Comparison of ENCODE assay signal across 19 cellular contexts in the genomic region with DNA sequence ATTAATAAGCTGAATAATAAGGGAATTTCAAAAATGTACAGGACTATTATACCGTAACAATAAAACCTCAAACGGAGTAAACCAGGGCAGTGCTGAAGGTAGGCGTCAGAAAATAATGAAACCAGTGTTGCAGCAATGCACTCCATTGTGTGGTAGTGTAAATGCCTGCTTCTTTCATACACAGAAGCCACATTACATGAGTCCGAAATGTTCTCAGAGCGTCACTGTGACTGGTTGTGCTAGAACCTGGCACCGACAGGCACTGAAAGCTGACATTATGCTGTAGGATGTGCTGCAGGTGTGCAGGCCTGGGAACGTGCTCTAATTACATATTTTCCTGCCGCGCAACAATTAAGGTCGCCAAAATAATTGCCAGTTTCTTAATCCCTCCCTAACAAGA.
DNase-seq lines count a peak whose midpoint lies in the region; ATAC-seq lines count a peak whose summit lies in the region.
"Had no signal": no experiment of that assay in that cellular context is flagged by ENCODE, and none has a peak within 500 bp of the region (broad histone marks: within the 10 kb centered on the region; RNA-seq: fewer than 3 reads in every experiment).

No MANE protein-coding gene starts in this region.

- H3K9ac ChIP-seq in subcutaneous abdominal adipose tissue (ENCODE audit: low read length in 5 of 5): no peak overlapping the region
- H3K9ac ChIP-seq: BLaER1, parathyroid adenoma had no signal

- peak in 2 of 3 experiments; percentile 42 to 80 for DNase-seq in NCI-H1417 (lab: John Stamatoyannopoulos, UW)
- no peak for DNase-seq in NCI-H1417 treated with DMSO at 0.1 percent for 48 hours (lab: John Stamatoyannopoulos, UW)
- peak; percentile 59 for DNase-seq in astrocyte of the hippocampus (ENCODE audit: low read depth, low spot score)
- peak; percentile 92 for DNase-seq in medulla oblongata (ENCODE audit: extremely low spot score)
- no peak for DNase-seq in NCI-H1930 (lab: John Stamatoyannopoulos, UW)
- no peak for DNase-seq in NCI-H2107 (lab: John Stamatoyannopoulos, UW)
- DNase-seq: activated naive CD4-positive, alpha-beta T cell treated with anti-CD3 and anti-CD28 coated beads, Interleukin-2, amount 50 U/mL, for 16 hours; dermis blood vessel endothelial cell; GDM1; MV-4-11; NCI-H446; RPMI8226; stimulated activated CD8-positive, alpha-beta memory T cell treated with anti-CD3 and anti-CD28 coated beads, Interleukin-4, amount 100 ng/mL, for 48 hours; testis had no signal

- H3K36me3 ChIP-seq in subcutaneous abdominal adipose tissue (ENCODE audit: control insufficient read depth in 5 of 5, insufficient read depth in 5 of 5, low read length in 5 of 5): peaks cover 0 to 17% (median 8%) of the 10 kb centered on the region in 5 donors

- H3K4me1 ChIP-seq in subcutaneous abdominal adipose tissue (ENCODE audit: control insufficient read depth in 5 of 5, insufficient read depth in 5 of 5, low read length in 5 of 5): peaks cover 0 to 21% (median 18%) of the 10 kb centered on the region in 5 donors
- H3K4me1 ChIP-seq: parathyroid adenoma had no signal

- ATAC-seq in HG03108 (IDR thresholded peaks at IDR 0.05; ENCODE audit: unreplicated experiment): no peak

- H3K4me3 ChIP-seq in subcutaneous abdominal adipose tissue (ENCODE audit: low read depth in 1 of 5, low read length in 5 of 5): no peak overlapping the region
- H3K4me3 ChIP-seq: BLaER1, testis had no signal

- H3K9me3 ChIP-seq in subcutaneous abdominal adipose tissue (ENCODE audit: control insufficient read depth in 5 of 5, low read length in 5 of 5): no peaks in the 10 kb centered on the region
- H3K9me3 ChIP-seq: BLaER1, testis had no signal

- peak overlapping the region; percentile 26 for H3K27ac ChIP-seq in subcutaneous abdominal adipose tissue (ENCODE audit: low read depth, low read length)
- H3K27ac ChIP-seq: 22Rv1, BLaER1, parathyroid adenoma, testis had no signal

- no peaks in the 10 kb centered on the region for H3K27me3 ChIP-seq in subcutaneous abdominal adipose tissue (ENCODE audit: control insufficient read depth in 5 of 5, insufficient read depth in 4 of 5, low read length in 5 of 5)
- H3K27me3 ChIP-seq: BLaER1, testis had no signal

Comparison
In these comparisons a context has a peak if more than half of its experiments do, and no peak if none do; other contexts are left out.
1. DNase-seq: peak in NCI-H1417 (2 of 3), astrocyte of the hippocampus (single experiment) and medulla oblongata (single experiment); none in NCI-H1417 treated with DMSO at 0.1 percent for 48 hours (single experiment), NCI-H1930 (0 of 2) and NCI-H2107 (single experiment).